ENCODE assay signal across 11 cellular contexts in the genomic region with DNA sequence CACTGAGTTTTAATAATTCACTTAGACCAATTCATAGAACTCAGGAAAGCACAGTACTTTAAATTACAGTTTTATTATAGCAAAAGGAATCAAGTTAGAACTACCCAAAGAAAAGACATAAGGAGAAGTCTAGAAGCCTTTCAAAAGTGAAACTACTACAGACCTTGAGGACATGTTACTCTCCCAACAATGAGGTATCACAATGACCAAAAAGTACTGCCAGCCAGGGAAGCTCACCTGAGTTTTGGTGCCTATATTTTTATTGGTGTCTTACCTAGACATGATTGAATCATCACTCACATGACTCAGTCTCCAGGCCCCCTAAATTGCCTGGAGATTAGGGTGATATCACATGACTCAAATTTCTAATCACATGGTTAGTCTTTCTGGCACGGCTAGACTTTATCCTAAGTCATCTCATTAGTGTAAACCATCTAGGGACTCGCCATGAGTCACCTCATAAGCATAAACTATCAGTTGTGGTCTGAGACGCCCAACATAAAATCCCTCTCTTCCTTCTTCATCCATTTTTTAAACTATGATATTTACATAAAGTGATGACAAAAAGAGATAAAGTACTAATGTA.
DNase-seq lines count a peak whose midpoint lies in the region; ATAC-seq and TF ChIP-seq lines count a peak whose summit lies in the region.
"Had no signal": no experiment of that assay in that cellular context is flagged by ENCODE, and none has a peak within 500 bp of the region (broad histone marks: within the 10 kb centered on the region; RNA-seq: fewer than 3 reads in every experiment).

No MANE protein-coding gene starts in this region.

- peaks cover 2% of the 10 kb centered on the region for H3K9me3 Mint-ChIP-seq in Calu3 (ENCODE audit: low read depth, unreplicated experiment)

- H3K27me3 ChIP-seq in MG63: no peaks in the 10 kb centered on the region
- H3K27me3 ChIP-seq: esophagus squamous epithelium, Peyer's patch had no signal

- H3K9me3 ChIP-seq in MG63: peaks cover 4% of the 10 kb centered on the region; the same call in 1 of the 2 replicates
- H3K9me3 ChIP-seq: esophagus squamous epithelium, Peyer's patch had no signal

- H3K36me3 ChIP-seq in MG63: no peaks in the 10 kb centered on the region
- H3K36me3 ChIP-seq: esophagus squamous epithelium, Peyer's patch had no signal

- H3K27me3 Mint-ChIP-seq in Calu3 (ENCODE audit: unreplicated experiment): no peaks in the 10 kb centered on the region

- H3K4me3 Mint-ChIP-seq in Calu3 (ENCODE audit: low read depth, unreplicated experiment): no peak overlapping the region

- H3K27ac Mint-ChIP-seq in Calu3 (ENCODE audit: unreplicated experiment): no peak overlapping the region

- intact Hi-C loops in Calu3 (cut with micrococcal nuclease; ENCODE audit: unreplicated experiment): no loop called here

- no TSS peak for BruUV-seq in Calu3 (replicated peaks; lab: Mats Ljungman, UMichigan)

- no peaks in the 10 kb centered on the region for H3K36me3 Mint-ChIP-seq in Calu3 (ENCODE audit: insufficient read depth, unreplicated experiment)

- CTCF ChIA-PET in Calu3 (lab: Charles Lee): interaction anchor here (0.6 kb wide), 2 partner anchors 76 to 465 kb away, joined by 5 to 7 read pairs; no protein-coding TSS in a partner anchor

- TF ChIP-seq CTCF in Calu3 (IDR thresholded peaks at IDR 0.05; ENCODE audit: unreplicated experiment): no peak

- no peak overlapping the region for H3K4me3 ChIP-seq in MG63
- H3K4me3 ChIP-seq: esophagus squamous epithelium, Peyer's patch had no signal

- no peaks in the 10 kb centered on the region for H3K4me1 Mint-ChIP-seq in Calu3 (ENCODE audit: low read depth, unreplicated experiment)

- ATAC-seq in GM19035 (IDR thresholded peaks at IDR 0.05; ENCODE audit: unreplicated experiment) (peak; percentile 58), HG02623 (IDR thresholded peaks at IDR 0.05; ENCODE audit: unreplicated experiment) (peak; percentile 65), HG03571 (IDR thresholded peaks at IDR 0.05; ENCODE audit: unreplicated experiment) (no peak)
- ATAC-seq: left lobe of liver had no signal

- DNase-seq in MG63 (peak; percentile 75), kidney tubule cell (ENCODE audit: low spot score) (peak; percentile 62), GM19240 (ENCODE audit: insufficient read length, low spot score) (no peak), Calu3 (no peak), NCI-H2029 treated with DMSO at 0.1 percent for 48 hours (lab: John Stamatoyannopoulos, UW) (no peak)
- DNase-seq: esophagus squamous epithelium, Peyer's patch had no signal

Comparison
In these comparisons a context has a peak if more than half of its experiments do, and no peak if none do; other contexts are left out.
1. DNase-seq: peak in MG63 (single experiment) and kidney tubule cell (single experiment); none in GM19240 (single experiment), Calu3 (single experiment) and NCI-H2029 treated with DMSO at 0.1 percent for 48 hours (single experiment).